25 cellular contexts compared by ENCODE assay signal in genomic region chr2:180743412-180743811, GRCh38.
A peak's percentile ranks its signal among the peaks of the same experiment; 100 is the strongest.
DNase-seq lines count a peak whose midpoint lies in the region; ATAC-seq and TF ChIP-seq lines count a peak whose summit lies in the region.
"Had no signal": no experiment of that assay in that cellular context is flagged by ENCODE, and none has a peak within 500 bp of the region (broad histone marks: within the 10 kb centered on the region; RNA-seq: fewer than 3 reads in every experiment).

No MANE protein-coding gene starts in this region.

- H2AK5ac ChIP-seq in IMR-90 (ENCODE audit: low read depth, low read length), result 0 out of 2 replicates have a peak overlapping the region, but pooled peaks have one; percentile 17

- H3K4me1 ChIP-seq in IMR-90 (ENCODE audit: control insufficient read depth, insufficient read depth, low read length) (no peaks in the 10 kb centered on the region), SJSA1 (replicated peaks) (peaks cover 19% of the 10 kb centered on the region), BE2C (no peaks in the 10 kb centered on the region)
- H3K4me1 ChIP-seq: HAP-1 had no signal

- no peak overlapping the region for H2BK5ac ChIP-seq in IMR-90 (ENCODE audit: low read depth, low read length, poor library complexity, severe bottlenecking)

- H3K27me3 Mint-ChIP-seq in progenitor cell of endocrine pancreas, result no peaks in the 10 kb centered on the region

- no peak overlapping the region for H4K5ac ChIP-seq in IMR-90 (ENCODE audit: low read depth, low read length)

- H3K23ac ChIP-seq in IMR-90 (ENCODE audit: low read depth, low read length), result no peak overlapping the region

- no peak overlapping the region for H3K4ac ChIP-seq in IMR-90 (ENCODE audit: low read depth, low read length)

- H2BK120ac ChIP-seq in IMR-90 (ENCODE audit: low read depth, low read length), result no peak overlapping the region

- no peak overlapping the region for H2BK15ac ChIP-seq in IMR-90 (ENCODE audit: low read depth, low read length)

- no peak overlapping the region for H3K9ac ChIP-seq in IMR-90 (ENCODE audit: low read depth, low read length)

- H3K9me1 ChIP-seq in IMR-90 (ENCODE audit: insufficient read depth, low read length), result no peaks in the 10 kb centered on the region; the same call in 1 of the 2 replicates

- CTCF ChIA-PET in IMR-90 (lab: Yijun Ruan, JAX), result interaction anchor here (0.6 kb wide), 1 partner anchor 637 kb away, joined by 3 read pairs; no protein-coding TSS in a partner anchor

- H3K56ac ChIP-seq in IMR-90 (ENCODE audit: extremely low read depth, insufficient read depth, low read length), result no peak overlapping the region

- H3K18ac ChIP-seq in IMR-90 (ENCODE audit: low read depth, low read length), result no peak overlapping the region

- H3K27me3 ChIP-seq in IMR-90 (ENCODE audit: control insufficient read depth, insufficient read depth, low read length), result no peaks in the 10 kb centered on the region
- no peaks in the 10 kb centered on the region for H3K27me3 ChIP-seq in SJSA1 (replicated peaks)
- no peaks in the 10 kb centered on the region for H3K27me3 ChIP-seq in BE2C

- POLR2A ChIA-PET in IMR-90 (lab: Charles Lee; ENCODE audit: unreplicated experiment), result no interaction called here

- H3K4me2 ChIP-seq in IMR-90 (ENCODE audit: low read depth, low read length), result no peak overlapping the region

- ATAC-seq in IMR-90 (ENCODE audit: low read depth) (no peak), HG02759 (IDR thresholded peaks at IDR 0.05; ENCODE audit: unreplicated experiment) (no peak), HG03025 (IDR thresholded peaks at IDR 0.05; ENCODE audit: low FRiP score, unreplicated experiment) (no peak)
- ATAC-seq: K562, T-cell had no signal

- no peak overlapping the region for H4K91ac ChIP-seq in IMR-90 (ENCODE audit: insufficient read depth, low read depth, low read length)

- no peak for TF ChIP-seq POLR2A in IMR-90 (IDR thresholded peaks at IDR 0.05; ENCODE audit: low read depth, low read length)

- H4K20me1 ChIP-seq in IMR-90 (ENCODE audit: insufficient read depth, low read length), result no peaks in the 10 kb centered on the region

- DNase-seq in A172 (ENCODE audit: low spot score) (peak; percentile 7), IMR-90 (no peak), SJSA1 (ENCODE audit: low read depth in 1 of 2, low spot score in 2 of 2) (no peak), progenitor cell of endocrine pancreas (ENCODE audit: low spot score, unreplicated experiment) (no peak), BE2C (no peak), foreskin fibroblast (no peak)
- DNase-seq: 8988T; AML-193; C1 segment of cervical spinal cord; CD4-positive, alpha-beta memory T cell; COR-L47; GOT3; Kasumi-1; MV-4-11; NCI-H1105; NCI-H1436 treated with DMSO at 0.1 percent for 48 hours; NCI-H187 treated with DMSO at 0.1 percent for 48 hours; NCI-H2107; NCI-H526 treated with DMSO at 0.1 percent for 48 hours; Right ventricle myocardium superior; T-cell had no signal

- no peaks in the 10 kb centered on the region for H3K9me3 ChIP-seq in IMR-90 (ENCODE audit: control insufficient read depth, insufficient read depth, low read length)
- no peaks in the 10 kb centered on the region for H3K9me3 ChIP-seq in SJSA1 (replicated peaks)
- no peaks in the 10 kb centered on the region for H3K9me3 ChIP-seq in BE2C
- H3K9me3 ChIP-seq: HAP-1 had no signal

- peaks cover 3% of the 10 kb centered on the region for H3K4me1 Mint-ChIP-seq in progenitor cell of endocrine pancreas (ENCODE audit: low read depth)
- H3K4me1 Mint-ChIP-seq: CD4-positive, alpha-beta memory T cell; T-cell had no signal

- no peak for TF ChIP-seq CTCF in IMR-90 (conservative IDR thresholded peaks at IDR 0.05; ENCODE audit: low read depth, low read length)
- no peak for TF ChIP-seq CTCF in progenitor cell of endocrine pancreas (IDR thresholded peaks at IDR 0.05; ENCODE audit: unreplicated experiment)
- TF ChIP-seq CTCF in BE2C (IDR thresholded peaks at IDR 0.05; ENCODE audit: low read depth, low read length), result no peak
- no peak for TF ChIP-seq CTCF in foreskin fibroblast (IDR thresholded peaks at IDR 0.05; ENCODE audit: low read depth, low read length)

- H3K9me3 Mint-ChIP-seq in progenitor cell of endocrine pancreas (ENCODE audit: low read depth), result no peaks in the 10 kb centered on the region
- H3K9me3 Mint-ChIP-seq: T-cell had no signal

- H2AFZ ChIP-seq in IMR-90 (replicated peaks; ENCODE audit: low read length, poor library complexity), result no peak overlapping the region

- H3K36me3 ChIP-seq in IMR-90 (ENCODE audit: control insufficient read depth, insufficient read depth, low read length) (no peaks in the 10 kb centered on the region), SJSA1 (no peaks in the 10 kb centered on the region), BE2C (no peaks in the 10 kb centered on the region)
- H3K36me3 ChIP-seq: HAP-1 had no signal

- H3K79me1 ChIP-seq in IMR-90 (ENCODE audit: low read depth in 1 of 2, low read length in 2 of 2), result no peaks in the 10 kb centered on the region

- no peak overlapping the region for H3K4me3 Mint-ChIP-seq in progenitor cell of endocrine pancreas (ENCODE audit: low read depth)
- H3K4me3 Mint-ChIP-seq: CD4-positive, alpha-beta memory T cell; T-cell had no signal

- intact Hi-C loops in IMR-90 (cut with micrococcal nuclease), result no loop called here

- 0 out of 2 replicates have a peak overlapping the region, but pooled peaks have one; percentile 58 for H3K14ac ChIP-seq in IMR-90 (replicated peaks; ENCODE audit: low read depth, low read length)

- H3K36me3 Mint-ChIP-seq in progenitor cell of endocrine pancreas (ENCODE audit: insufficient read depth), result no peaks in the 10 kb centered on the region
- H3K36me3 Mint-ChIP-seq: CD4-positive, alpha-beta memory T cell; T-cell had no signal

- no peak overlapping the region for H3K4me3 ChIP-seq in IMR-90 (ENCODE audit: insufficient read depth, low read depth, low read length)
- H3K4me3 ChIP-seq in SJSA1, result no peak overlapping the region
- no peak overlapping the region for H3K4me3 ChIP-seq in BE2C (ENCODE audit: low read depth, low read length)
- no peak overlapping the region for H3K4me3 ChIP-seq in foreskin fibroblast (ENCODE audit: low read depth in 1 of 2, low read length in 2 of 2)
- H3K4me3 ChIP-seq: HAP-1, K562 had no signal

- in situ Hi-C loops in IMR-90 (cut with MboI; ENCODE audit: low sequenced_read_pairs), result no loop called here

- WGBS in IMR-90 (ENCODE audit: extremely low coverage in 2 of 2, insufficient read length in 1 of 2), 2 experiments, result no CpG with 5 or more reads among the region's 3 CpGs

- dilution Hi-C loops in IMR-90 (cut with HindIII; ENCODE audit: low sequenced_read_pairs, unreplicated experiment), result no loop called here

- no peak for TF ChIP-seq RAD21 in IMR-90 (IDR thresholded peaks at IDR 0.05; ENCODE audit: low read length)

- 0 out of 2 replicates have a peak overlapping the region, but pooled peaks have one; percentile 5 for H2BK20ac ChIP-seq in IMR-90 (ENCODE audit: low read depth, low read length)

- H4K8ac ChIP-seq in IMR-90 (ENCODE audit: low read depth in 2 of 2, low read length in 2 of 2), result no peak overlapping the region

- no peak overlapping the region for H2AK9ac ChIP-seq in IMR-90 (replicated peaks; ENCODE audit: low read depth, low read length, poor library complexity)

- H3K27ac ChIP-seq in IMR-90 (ENCODE audit: insufficient read depth, low read length) (no peak overlapping the region), SJSA1 (peak overlapping the region; percentile 37)

- no TSS peak for BruUV-seq in IMR-90 (replicated peaks; lab: Mats Ljungman, UMichigan)

- H3K27ac Mint-ChIP-seq in progenitor cell of endocrine pancreas, result peak overlapping the region; percentile 66
- H3K27ac Mint-ChIP-seq: CD4-positive, alpha-beta memory T cell; T-cell had no signal

TF ChIP-seq in IMR-90, 13 proteins besides CTCF, POLR2A, EP300 and RAD21:
- TF ChIP-seq MXI1 (IDR thresholded peaks at IDR 0.05; ENCODE audit: borderline replicate concordance, low read depth, low read length) (no peak), USF2 (IDR thresholded peaks at IDR 0.05; ENCODE audit: low read depth, low read length) (no peak), MAFK (IDR thresholded peaks at IDR 0.05; ENCODE audit: low read depth, low read length) (no peak), ELK1 (IDR thresholded peaks at IDR 0.05; ENCODE audit: borderline replicate concordance, low read depth, low read length) (no peak), CHD1 (IDR thresholded peaks at IDR 0.05; ENCODE audit: low read depth, low read length) (no peak), RFX5 (IDR thresholded peaks at IDR 0.05; ENCODE audit: low read depth, low read length) (no peak), NFE2L2 (IDR thresholded peaks at IDR 0.05; ENCODE audit: low read depth, low read length) (no peak), MAZ (IDR thresholded peaks at IDR 0.05; ENCODE audit: borderline replicate concordance, low read depth, low read length) (no peak), BHLHE40 (IDR thresholded peaks at IDR 0.05; ENCODE audit: low read depth, low read length) (no peak), CEBPB (IDR thresholded peaks at IDR 0.05; ENCODE audit: low read depth, low read length) (no peak), SMC3 (IDR thresholded peaks at IDR 0.05; ENCODE audit: low read depth, low read length) (no peak), RCOR1 (IDR thresholded peaks at IDR 0.05; ENCODE audit: insufficient replicate concordance, low read length) (no peak), FOS (IDR thresholded peaks at IDR 0.05; ENCODE audit: low read depth, low read length) (no peak)
